In genomic region chr1:219805191-219805590, GRCh38 we compare ENCODE assay signal across 1 cellular context.
TF ChIP-seq lines count a peak whose summit lies in the region.

No MANE protein-coding gene starts in this region.

TF ChIP-seq in GM23338, 12 proteins besides CTCF, POLR2A, EP300 and RAD21 (continued from another document):
- TF ChIP-seq ZNF462 (CRISPR knock-in tag; IDR thresholded peaks at IDR 0.05) = no peak
- TF ChIP-seq ZNF331 (CRISPR knock-in tag; IDR thresholded peaks at IDR 0.05; ENCODE audit: low read depth) = no peak
- no peak for TF ChIP-seq NANOG (IDR thresholded peaks at IDR 0.05; ENCODE audit: borderline replicate concordance)
- no peak for TF ChIP-seq EZH2phosphoT487 (IDR thresholded peaks at IDR 0.05; ENCODE audit: unreplicated experiment)
- no peak for TF ChIP-seq EZH2 (IDR thresholded peaks at IDR 0.05; ENCODE audit: low read depth, unreplicated experiment)
- no peak for TF ChIP-seq STAT1 (IDR thresholded peaks at IDR 0.05; ENCODE audit: unreplicated experiment)
- TF ChIP-seq ETS1 (IDR thresholded peaks at IDR 0.05) = no peak
- TF ChIP-seq POLR2AphosphoS5 (IDR thresholded peaks at IDR 0.05; ENCODE audit: low read depth) = no peak
- no peak for TF ChIP-seq CREB1 (CRISPR knock-in tag; IDR thresholded peaks at IDR 0.05; ENCODE audit: low read depth)
- TF ChIP-seq REST (IDR thresholded peaks at IDR 0.05; ENCODE audit: unreplicated experiment) = no peak
- TF ChIP-seq JUNB (IDR thresholded peaks at IDR 0.05; ENCODE audit: unreplicated experiment) = no peak
